23 cellular contexts compared by ENCODE assay signal in genomic region chr13:52933547-52934167, GRCh38.
"Had no signal": no experiment of that assay in that cellular context is flagged by ENCODE, and none has a peak within 500 bp of the region (broad histone marks: within the 10 kb centered on the region; RNA-seq: fewer than 3 reads in every experiment).

No MANE protein-coding gene starts in this region.

- H3K27ac ChIP-seq: heart left ventricle, neutrophil, psoas muscle, spleen, thoracic aorta, transverse colon had no signal

- H3K27me3 ChIP-seq: dorsolateral prefrontal cortex had no signal

- ATAC-seq: esophagus mucosa; heart left ventricle; left colon; left ventricle myocardium superior; psoas muscle; sciatic nerve; stimulated activated memory B cell treated with anti-CD40 and anti-IgM and Interleukin-4, amounts not matched to agents 10 μg/mL and 1 μg/mL and 100 μg/mL, for 72 hours had no signal

- H3K4me3 ChIP-seq: dorsolateral prefrontal cortex, heart left ventricle, lung, psoas muscle, spleen, thoracic aorta, transverse colon had no signal

- H3K4me1 ChIP-seq: heart left ventricle, psoas muscle, spleen, transverse colon had no signal

- H3K9me3 ChIP-seq: heart left ventricle, neutrophil, psoas muscle, spleen, thoracic aorta, transverse colon had no signal

- FAIRE-seq: endometrium, frontal cortex had no signal

- H3K36me3 ChIP-seq: heart left ventricle, neutrophil, spleen, thoracic aorta, transverse colon had no signal

- DNase-seq: cortex of kidney; dorsolateral prefrontal cortex; effector CD8-positive, alpha-beta T cell; heart left ventricle; hippocampal formation; left colon; left ventricle myocardium superior; mesenchymal stem cell; naive B cell; psoas muscle; spleen; stimulated activated CD4-positive, alpha-beta T cell treated with anti-CD3 and anti-CD28 coated beads, Interleukin-15, amount 100 ng/mL, for 24 hours; stimulated activated CD4-positive, alpha-beta T cell treated with anti-CD3 and anti-CD28 coated beads, Interleukin-1b, Interleukin-23, amount 100 ng/mL, for 48 hours; stimulated activated CD4-positive, alpha-beta T cell treated with anti-CD3 and anti-CD28 coated beads, Interleukin-4, amount 100 ng/mL, for 24 hours; transverse colon had no signal
